ENCODE assay signal across 1 cellular context in the genomic region with DNA sequence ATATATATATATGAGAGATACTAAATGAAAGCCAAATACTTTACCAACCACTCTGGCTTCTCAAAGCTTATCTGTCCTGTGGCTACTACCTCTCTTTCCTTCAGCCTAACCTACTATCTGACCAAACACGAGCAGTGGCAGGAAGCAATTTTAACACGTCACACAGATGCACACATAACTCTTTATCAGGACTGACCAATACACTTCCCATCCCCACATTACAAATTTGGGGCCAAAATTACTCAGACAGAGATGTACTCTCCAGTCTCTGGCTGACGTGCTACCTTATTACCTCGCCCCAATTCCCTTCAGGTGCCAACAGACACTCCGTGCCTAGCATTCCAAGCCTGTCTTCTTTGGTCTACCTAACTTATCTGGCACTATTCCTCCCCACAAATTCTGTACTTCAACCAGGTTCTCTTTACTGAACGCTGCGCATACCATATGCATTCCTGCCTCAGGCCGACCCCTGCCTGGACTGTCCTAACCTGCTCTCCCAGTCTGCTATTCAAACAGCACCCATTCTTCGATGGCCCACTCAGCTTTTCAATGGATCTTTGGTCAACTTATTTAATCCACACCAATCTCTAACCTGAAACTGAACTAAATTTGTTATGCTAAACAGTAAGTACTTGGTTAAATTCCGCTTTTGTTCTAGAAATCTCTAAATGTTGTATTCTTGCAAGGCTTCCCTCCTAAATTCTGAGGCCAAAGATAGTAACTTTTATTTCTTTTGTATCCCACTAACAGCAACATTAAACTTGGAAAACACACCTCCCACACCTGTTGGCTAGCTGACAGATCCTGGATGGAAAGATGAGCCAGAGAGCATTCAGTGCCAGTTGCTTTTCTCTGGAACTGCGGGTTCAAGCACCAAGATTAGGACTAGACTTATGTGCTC.
TF ChIP-seq lines count a peak whose summit lies in the region.

No MANE protein-coding gene starts in this region.

TF ChIP-seq in K562, 482 proteins besides CTCF, POLR2A, EP300 and RAD21 (continued from another document and continues in another):
- TF ChIP-seq, protein P1, sequence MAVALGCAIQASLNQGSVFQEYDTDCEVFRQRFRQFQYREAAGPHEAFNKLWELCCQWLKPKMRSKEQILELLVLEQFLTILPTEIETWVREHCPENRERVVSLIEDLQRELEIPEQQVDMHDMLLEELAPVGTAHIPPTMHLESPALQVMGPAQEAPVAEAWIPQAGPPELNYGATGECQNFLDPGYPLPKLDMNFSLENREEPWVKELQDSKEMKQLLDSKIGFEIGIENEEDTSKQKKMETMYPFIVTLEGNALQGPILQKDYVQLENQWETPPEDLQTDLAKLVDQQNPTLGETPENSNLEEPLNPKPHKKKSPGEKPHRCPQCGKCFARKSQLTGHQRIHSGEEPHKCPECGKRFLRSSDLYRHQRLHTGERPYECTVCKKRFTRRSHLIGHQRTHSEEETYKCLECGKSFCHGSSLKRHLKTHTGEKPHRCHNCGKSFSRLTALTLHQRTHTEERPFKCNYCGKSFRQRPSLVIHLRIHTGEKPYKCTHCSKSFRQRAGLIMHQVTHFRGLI (CRISPR knock-in tag; IDR thresholded peaks at IDR 0.05), result no peak
- TF ChIP-seq, protein P2, sequence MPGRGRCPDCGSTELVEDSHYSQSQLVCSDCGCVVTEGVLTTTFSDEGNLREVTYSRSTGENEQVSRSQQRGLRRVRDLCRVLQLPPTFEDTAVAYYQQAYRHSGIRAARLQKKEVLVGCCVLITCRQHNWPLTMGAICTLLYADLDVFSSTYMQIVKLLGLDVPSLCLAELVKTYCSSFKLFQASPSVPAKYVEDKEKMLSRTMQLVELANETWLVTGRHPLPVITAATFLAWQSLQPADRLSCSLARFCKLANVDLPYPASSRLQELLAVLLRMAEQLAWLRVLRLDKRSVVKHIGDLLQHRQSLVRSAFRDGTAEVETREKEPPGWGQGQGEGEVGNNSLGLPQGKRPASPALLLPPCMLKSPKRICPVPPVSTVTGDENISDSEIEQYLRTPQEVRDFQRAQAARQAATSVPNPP (IDR thresholded peaks at IDR 0.05; ENCODE audit: borderline replicate concordance, insufficient read depth, insufficient read length), result no peak
- TF ChIP-seq CBFA2T3 (IDR thresholded peaks at IDR 0.05), result peak; percentile 98
- TF ChIP-seq BCOR (IDR thresholded peaks at IDR 0.05), result peak; percentile 81; the same call in 1 of the 2 replicates
- peak; percentile 96 for TF ChIP-seq NCOR1 (IDR thresholded peaks at IDR 0.05)
- TF ChIP-seq MCM3 (IDR thresholded peaks at IDR 0.05), result no peak
- TF ChIP-seq POLR2AphosphoS5 (IDR thresholded peaks at IDR 0.05; ENCODE audit: control insufficient read depth, insufficient read depth, low read depth, low read length), result peak; percentile 90
- no peak for TF ChIP-seq SRF (CRISPR knock-in tag; IDR thresholded peaks at IDR 0.05)
- no peak for TF ChIP-seq ZNF3 (CRISPR knock-in tag; IDR thresholded peaks at IDR 0.05)
- no peak for TF ChIP-seq SRSF1 (IDR thresholded peaks at IDR 0.05; ENCODE audit: low read depth, low read length)
- peak; percentile 69 for TF ChIP-seq NEUROD1 (IDR thresholded peaks at IDR 0.05; ENCODE audit: borderline replicate concordance, low read depth, low read length, partially characterized antibody)
- peak; percentile 66 for TF ChIP-seq L3MBTL2 (IDR thresholded peaks at IDR 0.05)
- 0 out of 2 replicates have a peak, but pooled peaks have one; percentile 42 for TF ChIP-seq ZNF212 (CRISPR knock-in tag; IDR thresholded peaks at IDR 0.05)
- TF ChIP-seq TCFL5 (CRISPR knock-in tag; conservative IDR thresholded peaks at IDR 0.05), result no peak
- TF ChIP-seq TAF1 (IDR thresholded peaks at IDR 0.05; ENCODE audit: control insufficient read depth, extremely low read depth, insufficient read depth, low read length, severe bottlenecking), result peak; percentile 45
- TF ChIP-seq KLF16 (IDR thresholded peaks at IDR 0.05), result peak; percentile 82
- no peak for TF ChIP-seq ZNF699 (CRISPR knock-in tag; IDR thresholded peaks at IDR 0.05; ENCODE audit: insufficient replicate concordance)
- no peak for TF ChIP-seq NR4A1 (CRISPR knock-in tag; IDR thresholded peaks at IDR 0.05)
- no peak for TF ChIP-seq NR4A1 (tag; IDR thresholded peaks at IDR 0.05)
- no peak for TF ChIP-seq MLX (CRISPR knock-in tag; conservative IDR thresholded peaks at IDR 0.05)
- TF ChIP-seq CTBP1 (IDR thresholded peaks at IDR 0.05; ENCODE audit: borderline replicate concordance), result peak; percentile 91
- TF ChIP-seq EZH2 (IDR thresholded peaks at IDR 0.05; ENCODE audit: borderline replicate concordance, low read depth, low read length), result no peak
- TF ChIP-seq RBM17 (IDR thresholded peaks at IDR 0.05; ENCODE audit: borderline replicate concordance, low read depth, low read length), result no peak
- peak; percentile 90 for TF ChIP-seq CREB1 (IDR thresholded peaks at IDR 0.05)
- TF ChIP-seq CREB1 (CRISPR knock-in tag; IDR thresholded peaks at IDR 0.05), result peak; percentile 81
- TF ChIP-seq CHD7 (IDR thresholded peaks at IDR 0.05; ENCODE audit: low read depth, low read length), result no peak
- no peak for TF ChIP-seq HCFC1 (IDR thresholded peaks at IDR 0.05; ENCODE audit: low read depth, low read length)
- TF ChIP-seq TCF7 (IDR thresholded peaks at IDR 0.05; ENCODE audit: borderline replicate concordance), result no peak
- TF ChIP-seq SMAD1 (IDR thresholded peaks at IDR 0.05; ENCODE audit: low read depth, low read length, partially characterized antibody), result peak; percentile 25
- TF ChIP-seq ZKSCAN1 (IDR thresholded peaks at IDR 0.05; ENCODE audit: low read depth, low read length), result peak; percentile 79
- TF ChIP-seq, protein P3, sequence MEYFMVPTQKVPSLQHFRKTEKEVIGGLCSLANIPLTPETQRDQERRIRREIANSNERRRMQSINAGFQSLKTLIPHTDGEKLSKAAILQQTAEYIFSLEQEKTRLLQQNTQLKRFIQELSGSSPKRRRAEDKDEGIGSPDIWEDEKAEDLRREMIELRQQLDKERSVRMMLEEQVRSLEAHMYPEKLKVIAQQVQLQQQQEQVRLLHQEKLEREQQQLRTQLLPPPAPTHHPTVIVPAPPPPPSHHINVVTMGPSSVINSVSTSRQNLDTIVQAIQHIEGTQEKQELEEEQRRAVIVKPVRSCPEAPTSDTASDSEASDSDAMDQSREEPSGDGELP (CRISPR knock-in tag; IDR thresholded peaks at IDR 0.05; ENCODE audit: borderline replicate concordance), result peak; percentile 31; the same call in 1 of the 2 replicates
- TF ChIP-seq JUN (IDR thresholded peaks at IDR 0.05; ENCODE audit: borderline replicate concordance, low read depth, low read length), result 0 out of 2 replicates have a peak, but pooled peaks have one; percentile 39
- TF ChIP-seq JUN (CRISPR knock-in tag; IDR thresholded peaks at IDR 0.05; ENCODE audit: borderline replicate concordance), result no peak
- no peak for TF ChIP-seq ZNF668 (CRISPR knock-in tag; IDR thresholded peaks at IDR 0.05)
- TF ChIP-seq ARID1B (IDR thresholded peaks at IDR 0.05), result peak; percentile 98
- TF ChIP-seq ZNF146 (CRISPR knock-in tag; IDR thresholded peaks at IDR 0.05; ENCODE audit: unreplicated experiment), result no peak
- TF ChIP-seq, protein P4, sequence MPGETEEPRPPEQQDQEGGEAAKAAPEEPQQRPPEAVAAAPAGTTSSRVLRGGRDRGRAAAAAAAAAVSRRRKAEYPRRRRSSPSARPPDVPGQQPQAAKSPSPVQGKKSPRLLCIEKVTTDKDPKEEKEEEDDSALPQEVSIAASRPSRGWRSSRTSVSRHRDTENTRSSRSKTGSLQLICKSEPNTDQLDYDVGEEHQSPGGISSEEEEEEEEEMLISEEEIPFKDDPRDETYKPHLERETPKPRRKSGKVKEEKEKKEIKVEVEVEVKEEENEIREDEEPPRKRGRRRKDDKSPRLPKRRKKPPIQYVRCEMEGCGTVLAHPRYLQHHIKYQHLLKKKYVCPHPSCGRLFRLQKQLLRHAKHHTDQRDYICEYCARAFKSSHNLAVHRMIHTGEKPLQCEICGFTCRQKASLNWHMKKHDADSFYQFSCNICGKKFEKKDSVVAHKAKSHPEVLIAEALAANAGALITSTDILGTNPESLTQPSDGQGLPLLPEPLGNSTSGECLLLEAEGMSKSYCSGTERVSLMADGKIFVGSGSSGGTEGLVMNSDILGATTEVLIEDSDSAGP (CRISPR knock-in tag; IDR thresholded peaks at IDR 0.05), result no peak
- peak; percentile 63; the same call in 1 of the 2 replicates for TF ChIP-seq HNRNPUL1 (IDR thresholded peaks at IDR 0.05; ENCODE audit: low read length)
- TF ChIP-seq LEF1 (IDR thresholded peaks at IDR 0.05), result peak; percentile 94
- peak; percentile 93 to 94 for TF ChIP-seq TRIM24 (IDR thresholded peaks at IDR 0.05)
- peak; percentile 59 for TF ChIP-seq CCNT2 (IDR thresholded peaks at IDR 0.05; ENCODE audit: borderline replicate concordance, extremely low read depth, insufficient read length, low read depth, low read length)
- TF ChIP-seq, protein P5, sequence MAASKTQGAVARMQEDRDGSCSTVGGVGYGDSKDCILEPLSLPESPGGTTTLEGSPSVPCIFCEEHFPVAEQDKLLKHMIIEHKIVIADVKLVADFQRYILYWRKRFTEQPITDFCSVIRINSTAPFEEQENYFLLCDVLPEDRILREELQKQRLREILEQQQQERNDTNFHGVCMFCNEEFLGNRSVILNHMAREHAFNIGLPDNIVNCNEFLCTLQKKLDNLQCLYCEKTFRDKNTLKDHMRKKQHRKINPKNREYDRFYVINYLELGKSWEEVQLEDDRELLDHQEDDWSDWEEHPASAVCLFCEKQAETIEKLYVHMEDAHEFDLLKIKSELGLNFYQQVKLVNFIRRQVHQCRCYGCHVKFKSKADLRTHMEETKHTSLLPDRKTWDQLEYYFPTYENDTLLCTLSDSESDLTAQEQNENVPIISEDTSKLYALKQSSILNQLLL (CRISPR knock-in tag; IDR thresholded peaks at IDR 0.05; ENCODE audit: borderline replicate concordance), result no peak
- peak; percentile 93 for TF ChIP-seq TAL1 (IDR thresholded peaks at IDR 0.05)
- TF ChIP-seq BHLHE40 (IDR thresholded peaks at IDR 0.05; ENCODE audit: low read length), result peak; percentile 66; the same call in 1 of the 2 replicates
